23 cellular contexts compared by ENCODE assay signal in genomic region chr1:42043182-42043581, GRCh38.
"Had no signal": no experiment of that assay in that cellular context is flagged by ENCODE, and none has a peak within 500 bp of the region (broad histone marks: within the 10 kb centered on the region; RNA-seq: fewer than 3 reads in every experiment).

No MANE protein-coding gene starts in this region.

- H3K9me3 ChIP-seq: gastrocnemius medialis, heart right ventricle, left lung, prostate gland, sigmoid colon, stomach, thyroid gland, vagina had no signal

- H3K36me3 Mint-ChIP-seq: naive thymus-derived CD4-positive, alpha-beta T cell; stimulated activated effector memory CD8-positive, alpha-beta T cell treated with anti-CD3 and anti-CD28 coated beads, Interleukin-12 subunit alpha, Interleukin-12 subunit beta, amount 100 ng/mL, for 72 hours had no signal

- H3K4me3 Mint-ChIP-seq: naive thymus-derived CD4-positive, alpha-beta T cell; nephron progenitor cell; stimulated activated effector memory CD8-positive, alpha-beta T cell treated with anti-CD3 and anti-CD28 coated beads, Interleukin-12 subunit alpha, Interleukin-12 subunit beta, amount 100 ng/mL, for 72 hours had no signal

- H3K27ac ChIP-seq: dorsolateral prefrontal cortex, gastrocnemius medialis, heart right ventricle, left lung, prostate gland, sigmoid colon, stomach, thyroid gland, vagina had no signal

- ATAC-seq: gastrocnemius medialis; left lung; naive thymus-derived CD4-positive, alpha-beta T cell; right cardiac atrium; stimulated activated effector memory CD8-positive, alpha-beta T cell treated with anti-CD3 and anti-CD28 coated beads, Interleukin-12 subunit alpha, Interleukin-12 subunit beta, amount 100 ng/mL, for 72 hours had no signal

- H3K4me1 Mint-ChIP-seq: naive thymus-derived CD4-positive, alpha-beta T cell; nephron progenitor cell; stimulated activated effector memory CD8-positive, alpha-beta T cell treated with anti-CD3 and anti-CD28 coated beads, Interleukin-12 subunit alpha, Interleukin-12 subunit beta, amount 100 ng/mL, for 72 hours had no signal

- H3K9me3 Mint-ChIP-seq: nephron progenitor cell; stimulated activated effector memory CD8-positive, alpha-beta T cell treated with anti-CD3 and anti-CD28 coated beads, Interleukin-12 subunit alpha, Interleukin-12 subunit beta, amount 100 ng/mL, for 72 hours had no signal

- H3K27me3 ChIP-seq: dorsolateral prefrontal cortex, gastrocnemius medialis, heart right ventricle, left lung, sigmoid colon, stomach, thyroid gland, vagina had no signal

- H3K4me1 ChIP-seq: gastrocnemius medialis, left lung, prostate gland, sigmoid colon, stomach, thyroid gland, vagina had no signal

- H3K27ac Mint-ChIP-seq: naive thymus-derived CD4-positive, alpha-beta T cell; nephron progenitor cell; stimulated activated effector memory CD8-positive, alpha-beta T cell treated with anti-CD3 and anti-CD28 coated beads, Interleukin-12 subunit alpha, Interleukin-12 subunit beta, amount 100 ng/mL, for 72 hours had no signal

- H3K36me3 ChIP-seq: gastrocnemius medialis, heart right ventricle, left lung, prostate gland, sigmoid colon, stomach, thyroid gland, vagina had no signal

- H3K4me3 ChIP-seq: dorsolateral prefrontal cortex, gastrocnemius medialis, heart right ventricle, left lung, prostate gland, sigmoid colon, stomach, thyroid gland, vagina had no signal

- DNase-seq: dorsolateral prefrontal cortex; effector CD4-positive, alpha-beta T cell; foreskin fibroblast; gastrocnemius medialis; heart right ventricle; hippocampal formation; left cardiac atrium; left lung; mesenchymal stem cell; midbrain; naive thymus-derived CD4-positive, alpha-beta T cell; nephron progenitor cell; nucleus accumbens; right cardiac atrium; sigmoid colon; stimulated activated CD4-positive, alpha-beta T cell treated with anti-CD3 and anti-CD28 coated beads, Interleukin-2, amount 100 ng/mL, for 24 hours; stimulated activated CD4-positive, alpha-beta T cell treated with anti-CD3 and anti-CD28 coated beads, Interleukin-4, amount 100 ng/mL, for 24 hours; stimulated activated naive CD4-positive, alpha-beta T cell treated with Interleukin-2 at 50 U/mL for 16 hours; stomach; thyroid gland had no signal
